In the genomic region with DNA sequence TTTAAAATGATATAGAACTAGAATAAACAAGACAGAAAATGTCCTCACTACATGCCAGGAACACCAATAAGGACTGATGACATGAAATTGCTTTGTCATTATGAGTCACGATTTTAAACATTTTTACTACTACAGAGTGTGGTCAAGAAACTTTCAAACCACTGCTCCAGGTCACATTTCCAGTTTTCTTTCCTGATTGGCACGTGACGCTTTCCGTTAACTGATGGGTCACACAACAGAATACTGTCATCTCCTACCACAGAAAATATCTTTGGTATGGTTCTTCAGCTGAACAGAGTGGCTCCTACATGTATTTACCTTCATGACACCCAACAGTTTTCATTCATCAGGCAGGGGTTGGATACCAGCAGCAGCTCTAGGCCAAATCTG, we compare ENCODE assay signal across 1 cellular context.
TF ChIP-seq lines count a peak whose summit lies in the region.

No MANE protein-coding gene starts in this region.

TF ChIP-seq in K562, 482 proteins besides CTCF, POLR2A, EP300 and RAD21 (continued from another document and continues in another):
- TF ChIP-seq ZNF239 (CRISPR knock-in tag; IDR thresholded peaks at IDR 0.05), result no peak
- TF ChIP-seq GATAD2A (IDR thresholded peaks at IDR 0.05), result no peak
- no peak for TF ChIP-seq SREBF2 (CRISPR knock-in tag; IDR thresholded peaks at IDR 0.05)
- no peak for TF ChIP-seq RBM34 (IDR thresholded peaks at IDR 0.05; ENCODE audit: borderline replicate concordance, insufficient read depth, low read length)
- TF ChIP-seq, protein P1, sequence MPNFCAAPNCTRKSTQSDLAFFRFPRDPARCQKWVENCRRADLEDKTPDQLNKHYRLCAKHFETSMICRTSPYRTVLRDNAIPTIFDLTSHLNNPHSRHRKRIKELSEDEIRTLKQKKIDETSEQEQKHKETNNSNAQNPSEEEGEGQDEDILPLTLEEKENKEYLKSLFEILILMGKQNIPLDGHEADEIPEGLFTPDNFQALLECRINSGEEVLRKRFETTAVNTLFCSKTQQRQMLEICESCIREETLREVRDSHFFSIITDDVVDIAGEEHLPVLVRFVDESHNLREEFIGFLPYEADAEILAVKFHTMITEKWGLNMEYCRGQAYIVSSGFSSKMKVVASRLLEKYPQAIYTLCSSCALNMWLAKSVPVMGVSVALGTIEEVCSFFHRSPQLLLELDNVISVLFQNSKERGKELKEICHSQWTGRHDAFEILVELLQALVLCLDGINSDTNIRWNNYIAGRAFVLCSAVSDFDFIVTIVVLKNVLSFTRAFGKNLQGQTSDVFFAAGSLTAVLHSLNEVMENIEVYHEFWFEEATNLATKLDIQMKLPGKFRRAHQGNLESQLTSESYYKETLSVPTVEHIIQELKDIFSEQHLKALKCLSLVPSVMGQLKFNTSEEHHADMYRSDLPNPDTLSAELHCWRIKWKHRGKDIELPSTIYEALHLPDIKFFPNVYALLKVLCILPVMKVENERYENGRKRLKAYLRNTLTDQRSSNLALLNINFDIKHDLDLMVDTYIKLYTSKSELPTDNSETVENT (CRISPR knock-in tag; IDR thresholded peaks at IDR 0.05), result no peak
- no peak for TF ChIP-seq NCOA1 (IDR thresholded peaks at IDR 0.05; ENCODE audit: low read depth)
- no peak for TF ChIP-seq ZNF778 (CRISPR knock-in tag; IDR thresholded peaks at IDR 0.05)
- TF ChIP-seq TEAD1 (CRISPR knock-in tag; IDR thresholded peaks at IDR 0.05), result no peak
- TF ChIP-seq RAD51 (IDR thresholded peaks at IDR 0.05; ENCODE audit: borderline replicate concordance, low read depth), result peak; percentile 62; the same call in 1 of the 2 replicates
- TF ChIP-seq TCF7 (IDR thresholded peaks at IDR 0.05; ENCODE audit: borderline replicate concordance), result no peak
- TF ChIP-seq, protein P2, sequence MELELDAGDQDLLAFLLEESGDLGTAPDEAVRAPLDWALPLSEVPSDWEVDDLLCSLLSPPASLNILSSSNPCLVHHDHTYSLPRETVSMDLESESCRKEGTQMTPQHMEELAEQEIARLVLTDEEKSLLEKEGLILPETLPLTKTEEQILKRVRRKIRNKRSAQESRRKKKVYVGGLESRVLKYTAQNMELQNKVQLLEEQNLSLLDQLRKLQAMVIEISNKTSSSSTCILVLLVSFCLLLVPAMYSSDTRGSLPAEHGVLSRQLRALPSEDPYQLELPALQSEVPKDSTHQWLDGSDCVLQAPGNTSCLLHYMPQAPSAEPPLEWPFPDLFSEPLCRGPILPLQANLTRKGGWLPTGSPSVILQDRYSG (tag; conservative IDR thresholded peaks at IDR 0.05; ENCODE audit: low read depth), result no peak
- TF ChIP-seq IRF2 (CRISPR knock-in tag; IDR thresholded peaks at IDR 0.05), result no peak
- TF ChIP-seq STAT5B (CRISPR knock-in tag; IDR thresholded peaks at IDR 0.05), result no peak
- no peak for TF ChIP-seq ZNF3 (CRISPR knock-in tag; IDR thresholded peaks at IDR 0.05)
- TF ChIP-seq CSDE1 (IDR thresholded peaks at IDR 0.05), result no peak
- no peak for TF ChIP-seq FOXJ3 (CRISPR knock-in tag; IDR thresholded peaks at IDR 0.05)
- no peak for TF ChIP-seq ZBTB1 (CRISPR knock-in tag; IDR thresholded peaks at IDR 0.05; ENCODE audit: borderline replicate concordance, low read depth)
- TF ChIP-seq CBFB (CRISPR knock-in tag; IDR thresholded peaks at IDR 0.05), result no peak
- no peak for TF ChIP-seq RFX5 (IDR thresholded peaks at IDR 0.05; ENCODE audit: low read depth, low read length)
- TF ChIP-seq ZNF41 (CRISPR knock-in tag; conservative IDR thresholded peaks at IDR 0.05), result no peak
- no peak for TF ChIP-seq KAT2B (IDR thresholded peaks at IDR 0.05; ENCODE audit: low read depth, low read length)
- TF ChIP-seq HDAC2 (IDR thresholded peaks at IDR 0.05), result no peak
- no peak for TF ChIP-seq SMAD1 (IDR thresholded peaks at IDR 0.05; ENCODE audit: low read depth, low read length, partially characterized antibody)
- no peak for TF ChIP-seq MIER1 (IDR thresholded peaks at IDR 0.05; ENCODE audit: low read depth)
- TF ChIP-seq, protein P3, sequence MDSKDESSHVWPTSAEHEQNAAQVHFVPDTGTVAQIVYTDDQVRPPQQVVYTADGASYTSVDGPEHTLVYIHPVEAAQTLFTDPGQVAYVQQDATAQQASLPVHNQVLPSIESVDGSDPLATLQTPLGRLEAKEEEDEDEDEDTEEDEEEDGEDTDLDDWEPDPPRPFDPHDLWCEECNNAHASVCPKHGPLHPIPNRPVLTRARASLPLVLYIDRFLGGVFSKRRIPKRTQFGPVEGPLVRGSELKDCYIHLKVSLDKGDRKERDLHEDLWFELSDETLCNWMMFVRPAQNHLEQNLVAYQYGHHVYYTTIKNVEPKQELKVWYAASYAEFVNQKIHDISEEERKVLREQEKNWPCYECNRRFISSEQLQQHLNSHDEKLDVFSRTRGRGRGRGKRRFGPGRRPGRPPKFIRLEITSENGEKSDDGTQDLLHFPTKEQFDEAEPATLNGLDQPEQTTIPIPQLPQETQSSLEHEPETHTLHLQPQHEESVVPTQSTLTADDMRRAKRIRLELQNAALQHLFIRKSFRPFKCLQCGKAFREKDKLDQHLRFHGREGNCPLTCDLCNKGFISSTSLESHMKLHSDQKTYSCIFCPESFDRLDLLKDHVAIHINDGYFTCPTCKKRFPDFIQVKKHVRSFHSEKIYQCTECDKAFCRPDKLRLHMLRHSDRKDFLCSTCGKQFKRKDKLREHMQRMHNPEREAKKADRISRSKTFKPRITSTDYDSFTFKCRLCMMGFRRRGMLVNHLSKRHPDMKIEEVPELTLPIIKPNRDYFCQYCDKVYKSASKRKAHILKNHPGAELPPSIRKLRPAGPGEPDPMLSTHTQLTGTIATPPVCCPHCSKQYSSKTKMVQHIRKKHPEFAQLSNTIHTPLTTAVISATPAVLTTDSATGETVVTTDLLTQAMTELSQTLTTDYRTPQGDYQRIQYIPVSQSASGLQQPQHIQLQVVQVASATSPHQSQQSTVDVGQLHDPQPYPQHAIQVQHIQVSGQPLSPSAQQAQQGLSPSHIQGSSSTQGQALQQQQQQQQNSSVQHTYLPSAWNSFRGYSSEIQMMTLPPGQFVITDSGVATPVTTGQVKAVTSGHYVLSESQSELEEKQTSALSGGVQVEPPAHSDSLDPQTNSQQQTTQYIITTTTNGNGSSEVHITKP (IDR thresholded peaks at IDR 0.05; ENCODE audit: partially characterized antibody), result no peak
- no peak for TF ChIP-seq PRMT5 (CRISPR knock-in tag; IDR thresholded peaks at IDR 0.05)
- no peak for TF ChIP-seq RNF2 (IDR thresholded peaks at IDR 0.05)
- TF ChIP-seq ZNF644 (tag; IDR thresholded peaks at IDR 0.05; ENCODE audit: low read depth), result 0 out of 2 replicates have a peak, but pooled peaks have one; percentile 35
- no peak for TF ChIP-seq CBX8 (IDR thresholded peaks at IDR 0.05; ENCODE audit: borderline replicate concordance, extremely low read depth, low read depth, low read length, poor library complexity, severe bottlenecking)
- peak; percentile 83 for TF ChIP-seq ZNF316 (IDR thresholded peaks at IDR 0.05)
- TF ChIP-seq, protein P4, sequence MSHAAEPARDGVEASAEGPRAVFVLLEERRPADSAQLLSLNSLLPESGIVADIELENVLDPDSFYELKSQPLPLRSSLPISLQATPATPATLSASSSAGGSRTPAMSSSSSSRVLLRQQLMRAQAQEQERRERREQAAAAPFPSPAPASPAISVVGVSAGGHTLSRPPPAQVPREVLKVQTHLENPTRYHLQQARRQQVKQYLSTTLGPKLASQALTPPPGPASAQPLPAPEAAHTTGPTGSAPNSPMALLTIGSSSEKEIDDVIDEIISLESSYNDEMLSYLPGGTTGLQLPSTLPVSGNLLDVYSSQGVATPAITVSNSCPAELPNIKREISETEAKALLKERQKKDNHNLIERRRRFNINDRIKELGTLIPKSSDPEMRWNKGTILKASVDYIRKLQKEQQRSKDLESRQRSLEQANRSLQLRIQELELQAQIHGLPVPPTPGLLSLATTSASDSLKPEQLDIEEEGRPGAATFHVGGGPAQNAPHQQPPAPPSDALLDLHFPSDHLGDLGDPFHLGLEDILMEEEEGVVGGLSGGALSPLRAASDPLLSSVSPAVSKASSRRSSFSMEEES (CRISPR knock-in tag; IDR thresholded peaks at IDR 0.05), result peak; percentile 48
- TF ChIP-seq, protein P5, sequence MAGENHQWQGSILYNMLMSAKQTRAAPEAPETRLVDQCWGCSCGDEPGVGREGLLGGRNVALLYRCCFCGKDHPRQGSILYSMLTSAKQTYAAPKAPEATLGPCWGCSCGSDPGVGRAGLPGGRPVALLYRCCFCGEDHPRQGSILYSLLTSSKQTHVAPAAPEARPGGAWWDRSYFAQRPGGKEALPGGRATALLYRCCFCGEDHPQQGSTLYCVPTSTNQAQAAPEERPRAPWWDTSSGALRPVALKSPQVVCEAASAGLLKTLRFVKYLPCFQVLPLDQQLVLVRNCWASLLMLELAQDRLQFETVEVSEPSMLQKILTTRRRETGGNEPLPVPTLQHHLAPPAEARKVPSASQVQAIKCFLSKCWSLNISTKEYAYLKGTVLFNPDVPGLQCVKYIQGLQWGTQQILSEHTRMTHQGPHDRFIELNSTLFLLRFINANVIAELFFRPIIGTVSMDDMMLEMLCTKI (IDR thresholded peaks at IDR 0.05; ENCODE audit: partially characterized antibody), result no peak
- TF ChIP-seq KDM2B (CRISPR knock-in tag; IDR thresholded peaks at IDR 0.05), result no peak
- TF ChIP-seq, protein P6, sequence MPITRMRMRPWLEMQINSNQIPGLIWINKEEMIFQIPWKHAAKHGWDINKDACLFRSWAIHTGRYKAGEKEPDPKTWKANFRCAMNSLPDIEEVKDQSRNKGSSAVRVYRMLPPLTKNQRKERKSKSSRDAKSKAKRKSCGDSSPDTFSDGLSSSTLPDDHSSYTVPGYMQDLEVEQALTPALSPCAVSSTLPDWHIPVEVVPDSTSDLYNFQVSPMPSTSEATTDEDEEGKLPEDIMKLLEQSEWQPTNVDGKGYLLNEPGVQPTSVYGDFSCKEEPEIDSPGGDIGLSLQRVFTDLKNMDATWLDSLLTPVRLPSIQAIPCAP (CRISPR knock-in tag; IDR thresholded peaks at IDR 0.05; ENCODE audit: borderline replicate concordance), result no peak
- no peak for TF ChIP-seq ZFPM2 (CRISPR knock-in tag; IDR thresholded peaks at IDR 0.05)
- TF ChIP-seq ETV6 (IDR thresholded peaks at IDR 0.05; ENCODE audit: borderline replicate concordance in 1 of 2, low read depth in 2 of 2, low read length in 1 of 2), result no peak
- no peak for TF ChIP-seq ETV6 (CRISPR knock-in tag; IDR thresholded peaks at IDR 0.05; ENCODE audit: borderline replicate concordance)
- TF ChIP-seq ZNF253 (CRISPR knock-in tag; conservative IDR thresholded peaks at IDR 0.05), result no peak
- peak; percentile 76 for TF ChIP-seq MAFF (IDR thresholded peaks at IDR 0.05; ENCODE audit: low read length)
- TF ChIP-seq ZNF274 (IDR thresholded peaks at IDR 0.05; ENCODE audit: borderline replicate concordance, low read depth, low read length), result no peak
- TF ChIP-seq CC2D1A (IDR thresholded peaks at IDR 0.05), result no peak
- TF ChIP-seq MEIS2 (IDR thresholded peaks at IDR 0.05; ENCODE audit: partially characterized antibody), result peak; percentile 27
- peak; percentile 62; the same call in 1 of the 2 replicates for TF ChIP-seq TOE1 (IDR thresholded peaks at IDR 0.05; ENCODE audit: borderline replicate concordance)
- TF ChIP-seq TOE1 (CRISPR knock-in tag; IDR thresholded peaks at IDR 0.05; ENCODE audit: borderline replicate concordance, low read depth), result no peak
- no peak for TF ChIP-seq SAFB (IDR thresholded peaks at IDR 0.05; ENCODE audit: borderline replicate concordance, low read depth, low read length)
